1 cellular context compared by ENCODE assay signal in genomic region chr17:28750178-28751047, GRCh38.
TF ChIP-seq lines count a peak whose summit lies in the region.

No MANE protein-coding gene starts in this region.

TF ChIP-seq in HepG2, 621 proteins besides CTCF, POLR2A, EP300 and RAD21 (continues in another document):
- TF ChIP-seq GABPB1 (CRISPR knock-in tag; IDR thresholded peaks at IDR 0.05) = peak; percentile 62
- TF ChIP-seq ZNF282 (IDR thresholded peaks at IDR 0.05; ENCODE audit: partially characterized antibody) = no peak
- no peak for TF ChIP-seq HNF1A (IDR thresholded peaks at IDR 0.05; ENCODE audit: low read depth)
- 0 out of 2 replicates have a peak, but pooled peaks have one; percentile 15 for TF ChIP-seq HNF1A (CRISPR knock-in tag; IDR thresholded peaks at IDR 0.05; ENCODE audit: borderline replicate concordance)
- TF ChIP-seq NFKBIZ (CRISPR knock-in tag; IDR thresholded peaks at IDR 0.05) = no peak
- peak; percentile 68 for TF ChIP-seq YY1 (IDR thresholded peaks at IDR 0.05; ENCODE audit: insufficient read depth, insufficient replicate concordance, low read depth, low read length)
- TF ChIP-seq SIN3B (IDR thresholded peaks at IDR 0.05; ENCODE audit: low read length) = peak; percentile 56; the same call in 1 of the 2 replicates
- no peak for TF ChIP-seq FOXO4 (CRISPR knock-in tag; conservative IDR thresholded peaks at IDR 0.05)
- 0 out of 2 replicates have a peak, but pooled peaks have one; percentile 43 for TF ChIP-seq KMT2B (CRISPR knock-in tag; IDR thresholded peaks at IDR 0.05)
- 0 out of 2 replicates have a peak, but pooled peaks have one; percentile 77 for TF ChIP-seq AFF4 (CRISPR knock-in tag; IDR thresholded peaks at IDR 0.05)
- TF ChIP-seq ZFX (CRISPR knock-in tag; IDR thresholded peaks at IDR 0.05; ENCODE audit: low read depth) = peak; percentile 69
- TF ChIP-seq MBD4 (IDR thresholded peaks at IDR 0.05; ENCODE audit: borderline replicate concordance, low read length) = peak; percentile 42; the same call in 1 of the 2 replicates
- no peak for TF ChIP-seq ZNF720 (CRISPR knock-in tag; IDR thresholded peaks at IDR 0.05)
- TF ChIP-seq ZNF574 (CRISPR knock-in tag; IDR thresholded peaks at IDR 0.05) = peak; percentile 68; the same call in 1 of the 2 replicates
- TF ChIP-seq SMAD3 (CRISPR knock-in tag; IDR thresholded peaks at IDR 0.05) = peak; percentile 82; the same call in 1 of the 2 replicates
- TF ChIP-seq ZBTB7A (CRISPR knock-in tag; IDR thresholded peaks at IDR 0.05) = no peak
- TF ChIP-seq ZNF121 (CRISPR knock-in tag; IDR thresholded peaks at IDR 0.05) = no peak
- TF ChIP-seq ZGPAT (CRISPR knock-in tag; IDR thresholded peaks at IDR 0.05) = peak; percentile 42; the same call in 1 of the 2 replicates
- 0 out of 2 replicates have a peak, but pooled peaks have one; percentile 37 for TF ChIP-seq MAX (IDR thresholded peaks at IDR 0.05)
- 0 out of 2 replicates have a peak, but pooled peaks have one; percentile 46 for TF ChIP-seq MXD4 (CRISPR knock-in tag; IDR thresholded peaks at IDR 0.05)
- TF ChIP-seq MEIS1 (CRISPR knock-in tag; IDR thresholded peaks at IDR 0.05; ENCODE audit: borderline replicate concordance) = no peak
- TF ChIP-seq GABPA (IDR thresholded peaks at IDR 0.05; ENCODE audit: low read depth, low read length) = no peak
- peak; percentile 44; the same call in 1 of the 2 replicates for TF ChIP-seq GABPA (CRISPR knock-in tag; IDR thresholded peaks at IDR 0.05; ENCODE audit: low read depth)
- TF ChIP-seq ZNF263 (CRISPR knock-in tag; IDR thresholded peaks at IDR 0.05) = peak; percentile 32; the same call in 1 of the 2 replicates
- TF ChIP-seq ZNF503 (CRISPR knock-in tag; IDR thresholded peaks at IDR 0.05) = no peak
- TF ChIP-seq SMC3 (IDR thresholded peaks at IDR 0.05; ENCODE audit: low read length) = peak; percentile 93
- peak; percentile 90 for TF ChIP-seq ERF (CRISPR knock-in tag; IDR thresholded peaks at IDR 0.05)
- peak; percentile 59; the same call in 1 of the 2 replicates for TF ChIP-seq MIER3 (CRISPR knock-in tag; IDR thresholded peaks at IDR 0.05; ENCODE audit: borderline replicate concordance)
- peak; percentile 59; the same call in 1 of the 2 replicates for TF ChIP-seq KDM5B (CRISPR knock-in tag; IDR thresholded peaks at IDR 0.05; ENCODE audit: borderline replicate concordance)
- peak; percentile 52; the same call in 1 of the 2 replicates for TF ChIP-seq PATZ1 (CRISPR knock-in tag; IDR thresholded peaks at IDR 0.05)
- peak; percentile 59 for TF ChIP-seq POLR2G (IDR thresholded peaks at IDR 0.05; ENCODE audit: low read depth, low read length)
- no peak for TF ChIP-seq U2AF2 (IDR thresholded peaks at IDR 0.05; ENCODE audit: low read depth, low read length)
- no peak for TF ChIP-seq ZNF761 (CRISPR knock-in tag; conservative IDR thresholded peaks at IDR 0.05)
- TF ChIP-seq ZNF768 (CRISPR knock-in tag; IDR thresholded peaks at IDR 0.05) = no peak
- 0 out of 2 replicates have a peak, but pooled peaks have one; percentile 16 for TF ChIP-seq NFIC (IDR thresholded peaks at IDR 0.05; ENCODE audit: low read length)
- peak; percentile 39 for TF ChIP-seq FOXA3 (CRISPR knock-in tag; IDR thresholded peaks at IDR 0.05)
- TF ChIP-seq ZBTB4 (CRISPR knock-in tag; IDR thresholded peaks at IDR 0.05; ENCODE audit: borderline replicate concordance) = no peak
